27 cellular contexts compared by ENCODE assay signal in the genomic region with DNA sequence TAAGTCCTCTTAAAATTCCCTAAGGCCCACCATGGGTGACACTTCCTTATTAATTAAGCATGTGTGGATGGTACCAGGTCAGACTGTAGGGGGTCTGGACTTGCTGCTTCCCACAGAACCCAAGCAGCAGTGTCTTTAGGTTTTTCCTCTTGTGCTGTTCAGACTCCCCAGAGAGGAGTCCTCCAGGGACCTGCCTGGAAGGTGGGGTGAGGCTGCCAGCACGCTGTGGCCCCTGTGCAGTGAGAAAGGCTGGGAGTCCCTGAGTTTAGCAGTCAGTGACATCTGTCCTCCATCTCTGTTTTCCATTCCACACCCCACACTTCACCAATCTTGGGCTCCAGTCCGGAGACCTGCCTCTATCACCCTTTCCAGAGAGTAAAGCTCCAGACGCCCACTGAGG.
"Had no signal": no experiment of that assay in that cellular context is flagged by ENCODE, and none has a peak within 500 bp of the region (broad histone marks: within the 10 kb centered on the region; RNA-seq: fewer than 3 reads in every experiment).

No MANE protein-coding gene starts in this region.

- H3K27ac ChIP-seq: KMS-11 had no signal

- H3K9me3 ChIP-seq: MG63 had no signal

- H3K4me2 ChIP-seq: KMS-11 had no signal

- ATAC-seq: activated T-helper 17 cell treated with anti-CD3 and anti-CD28 coated beads, Interleukin-2, amount 50 U/mL, for 72 hours; Panc1; WTC11 had no signal

- H3K27ac Mint-ChIP-seq: activated CD4-positive, alpha-beta memory T cell treated with anti-CD3 and anti-CD28 coated beads, Interleukin-2, amount 10 ng/mL, durations not matched to agents 7 days and 5 days; activated naive CD4-positive, alpha-beta T cell treated with anti-CD3 and anti-CD28 coated beads, Interleukin-2, amount 10 ng/mL, durations not matched to agents 7 days and 5 days; activated naive CD8-positive, alpha-beta T cell treated with anti-CD3 and anti-CD28 coated beads for 36 hours; activated T-helper 17 cell treated with anti-CD3 and anti-CD28 coated beads, Interleukin-2, amount 50 U/mL, for 72 hours; T-helper 1 cell treated with Interleukin-12 subunit alpha and Interleukin-12 subunit beta and Interleukin-4 antibody, amounts not matched to agents 30 μg/mL and 1 μg/mL, for 36 hours; WTC11 had no signal

- H3K4me1 Mint-ChIP-seq: activated CD4-positive, alpha-beta memory T cell treated with anti-CD3 and anti-CD28 coated beads, Interleukin-2, amount 10 ng/mL, durations not matched to agents 7 days and 5 days had no signal

- H3K27me3 ChIP-seq: MG63 had no signal

- H3K9ac ChIP-seq: KMS-11 had no signal

- H3K36me3 ChIP-seq: MG63 had no signal

- H3K4me3 Mint-ChIP-seq: activated CD4-positive, alpha-beta memory T cell treated with anti-CD3 and anti-CD28 coated beads, Interleukin-2, amount 10 ng/mL, durations not matched to agents 7 days and 5 days; activated CD4-positive, alpha-beta T cell treated with anti-CD3 and anti-CD28 coated beads, Interleukin-2, amount 10 ng/mL, durations not matched to agents 24 days and 14 days; activated naive CD4-positive, alpha-beta T cell treated with anti-CD3 and anti-CD28 coated beads, Interleukin-2, amount 10 ng/mL, durations not matched to agents 7 days and 5 days; activated naive CD8-positive, alpha-beta T cell treated with anti-CD3 and anti-CD28 coated beads for 36 hours; activated T-helper 17 cell treated with anti-CD3 and anti-CD28 coated beads, Interleukin-2, amount 50 U/mL, for 72 hours; T-helper 1 cell treated with Interleukin-12 subunit alpha and Interleukin-12 subunit beta and Interleukin-4 antibody, amounts not matched to agents 30 μg/mL and 1 μg/mL, for 36 hours; WTC11 had no signal

- H3K36me3 Mint-ChIP-seq: activated naive CD4-positive, alpha-beta T cell treated with anti-CD3 and anti-CD28 coated beads, Interleukin-2, amount 10 ng/mL, durations not matched to agents 7 days and 5 days; activated naive CD8-positive, alpha-beta T cell treated with anti-CD3 and anti-CD28 coated beads for 36 hours; WTC11 had no signal

- H3K27me3 Mint-ChIP-seq: activated naive CD8-positive, alpha-beta T cell treated with anti-CD3 and anti-CD28 coated beads for 36 hours; activated T-helper 17 cell treated with anti-CD3 and anti-CD28 coated beads, Interleukin-2, amount 50 U/mL, for 72 hours had no signal

- H3K9me3 Mint-ChIP-seq: activated CD4-positive, alpha-beta memory T cell treated with anti-CD3 and anti-CD28 coated beads, Interleukin-2, amount 10 ng/mL, durations not matched to agents 7 days and 5 days; activated CD4-positive, alpha-beta T cell treated with anti-CD3 and anti-CD28 coated beads, Interleukin-2, amount 10 ng/mL, durations not matched to agents 24 days and 14 days; activated naive CD4-positive, alpha-beta T cell treated with anti-CD3 and anti-CD28 coated beads, Interleukin-2, amount 10 ng/mL, durations not matched to agents 7 days and 5 days; activated naive CD8-positive, alpha-beta T cell treated with anti-CD3 and anti-CD28 coated beads for 36 hours; activated T-helper 17 cell treated with anti-CD3 and anti-CD28 coated beads, Interleukin-2, amount 50 U/mL, for 72 hours; T-helper 1 cell treated with Interleukin-12 subunit alpha and Interleukin-12 subunit beta and Interleukin-4 antibody, amounts not matched to agents 30 μg/mL and 1 μg/mL, for 36 hours; WTC11 had no signal

- H3K4me3 ChIP-seq: MG63 had no signal

- DNase-seq: activated CD4-positive, alpha-beta memory T cell treated with anti-CD3 and anti-CD28 coated beads, Interleukin-2, amount 10 ng/mL, durations not matched to agents 7 days and 5 days; activated CD4-positive, alpha-beta T cell treated with anti-CD3 and anti-CD28 coated beads for 1 hour; activated CD4-positive, alpha-beta T cell treated with anti-CD3 and anti-CD28 coated beads, Interleukin-2, amount 10 ng/mL, durations not matched to agents 24 days and 14 days; activated gamma-delta T cell treated with Interleukin-2 at 50 U/mL for 16 hours; activated naive CD4-positive, alpha-beta T cell treated with anti-CD3 and anti-CD28 coated beads, Interleukin-2, amount 10 ng/mL, durations not matched to agents 7 days and 5 days; activated naive CD8-positive, alpha-beta T cell treated with anti-CD3 and anti-CD28 coated beads for 36 hours; activated T-cell treated with anti-CD3 and anti-CD28 coated beads for 4 hours; activated T-cell treated with anti-CD3 and anti-CD28 coated beads, Interleukin-2, amount 50 U/mL, for 48 hours; anterior cingulate cortex; caudate nucleus; MG63; MV-4-11; NCI-H1092 treated with DMSO at 0.1 percent for 48 hours; NCI-H1436; NCI-H187; NCI-H2081; NCI-H510A treated with DMSO at 0.1 percent for 48 hours; NCI-H69; NK-92 treated with Interleukin-12 subunit alpha and Interleukin-12 subunit beta, amount 100 ng/mL, for 24 hours; OCI-M1; RPMI8226; SHP77 had no signal
